28 cellular contexts compared by ENCODE assay signal in genomic region chr7:544528-545221, GRCh38. TPM values are rescaled to one million over a fixed set of nuclear protein-coding genes. Genes with fewer than 3 reads are reported as not detected.
DNase-seq lines count a peak whose midpoint lies in the region; ATAC-seq, FAIRE-seq and TF ChIP-seq lines count a peak whose summit lies in the region.
"Had no signal": no experiment of that assay in that cellular context is flagged by ENCODE, and none has a peak within 500 bp of the region (broad histone marks: within the 10 kb centered on the region; RNA-seq: fewer than 3 reads in every experiment).

No MANE protein-coding gene starts in this region.

- no peak overlapping the region for H4K91ac ChIP-seq in neuronal stem cell (ENCODE audit: low read depth, low read length, poor library complexity)

- peak overlapping the region; percentile 15 for H3K18ac ChIP-seq in neuronal stem cell (ENCODE audit: low read length)

- H2BK5ac ChIP-seq in neuronal stem cell (ENCODE audit: low read length), result no peak overlapping the region

- H3K4me2 ChIP-seq in A549 (no peak overlapping the region), neuronal stem cell (ENCODE audit: insufficient read depth, low read length, poor library complexity, severe bottlenecking) (no peak overlapping the region)

- H2BK15ac ChIP-seq in neuronal stem cell (ENCODE audit: low read length), result peak overlapping the region; percentile 35

- no peak for DNase-seq in A549 (ENCODE audit: low read depth in 1 of 2, low spot score in 1 of 2)
- DNase-seq in chondrocyte (ENCODE audit: low spot score), result peak; percentile 68
- no peak for DNase-seq in neuronal stem cell (ENCODE audit: low spot score)
- DNase-seq in NOMO-1 (lab: John Stamatoyannopoulos, UW; ENCODE audit: unreplicated experiment in 2 of 2), result no peak
- no peak for DNase-seq in NCI-H1417 treated with DMSO at 0.1 percent for 48 hours (lab: John Stamatoyannopoulos, UW)
- DNase-seq: Caco-2; CD8-positive, alpha-beta T cell; DMS 273 treated with DMSO at 0.1 percent for 48 hours; DMS79; EL; GDM1; KG1; MG63; NCI-H1105 treated with DMSO at 0.1 percent for 48 hours; NCI-H2029 treated with DMSO at 0.1 percent for 48 hours; NCI-H446 treated with DMSO at 0.1 percent for 48 hours; NCI-H526; NCI-H82; NK-92 treated with Interleukin-12 subunit alpha and Interleukin-12 subunit beta, amount 100 ng/mL, for 24 hours; RPMI8226; SIG-M5 had no signal

- H3K36me3 ChIP-seq in HEK293 (ENCODE audit: control insufficient read depth in 2 of 2, insufficient read depth in 1 of 2, low read length in 2 of 2) (no peaks in the 10 kb centered on the region), neuronal stem cell (replicated peaks in 1 of 2; ENCODE audit: control insufficient read depth in 2 of 2, insufficient read depth in 2 of 2, low read length in 2 of 2) (no peaks in the 10 kb centered on the region)
- H3K36me3 ChIP-seq: MG63 had no signal

- no peak overlapping the region for H4K8ac ChIP-seq in neuronal stem cell (ENCODE audit: low read depth, low read length)

- no peaks in the 10 kb centered on the region for H3K36me3 Mint-ChIP-seq in chondrocyte (ENCODE audit: low read depth)

- no peaks in the 10 kb centered on the region for H3K27me3 Mint-ChIP-seq in chondrocyte (ENCODE audit: low read depth)
- H3K27me3 Mint-ChIP-seq: B cell had no signal

- H2AFZ ChIP-seq in neuronal stem cell (ENCODE audit: low read length), result no peak overlapping the region

- no peak overlapping the region for H2BK12ac ChIP-seq in neuronal stem cell (ENCODE audit: low read length)

- H3K79me1 ChIP-seq in neuronal stem cell (ENCODE audit: low read depth, low read length), result no peaks in the 10 kb centered on the region

- no peak overlapping the region for H3K4ac ChIP-seq in neuronal stem cell (ENCODE audit: low read length)

- H2BK120ac ChIP-seq in neuronal stem cell (ENCODE audit: low read depth, low read length), result no peak overlapping the region

- peaks cover 5% of the 10 kb centered on the region for H3K9me3 Mint-ChIP-seq in chondrocyte (ENCODE audit: low read depth)

- H3K23ac ChIP-seq in neuronal stem cell (ENCODE audit: low read depth, low read length, poor library complexity), result no peak overlapping the region

- TF ChIP-seq RAD21 in A549 (conservative IDR thresholded peaks at IDR 0.05 in 1 of 2, IDR thresholded peaks at IDR 0.05 in 1 of 2), result no peak

- H3K9me3 ChIP-seq in A549 (no peaks in the 10 kb centered on the region; the same call in 2 of the 3 replicates), HEK293 (ENCODE audit: control insufficient read depth, insufficient read depth, low read depth, low read length) (no peaks in the 10 kb centered on the region), neuronal stem cell (replicated peaks in 1 of 2; ENCODE audit: control insufficient read depth in 2 of 2, insufficient read depth in 1 of 2, low read depth in 1 of 2, low read length in 2 of 2) (peaks cover 0 to 2% of the 10 kb centered on the region in 2 donors)
- H3K9me3 ChIP-seq: Caco-2, MG63 had no signal

- H3K4me3 ChIP-seq in A549, result no peak overlapping the region
- H3K4me3 ChIP-seq in HEK293 (ENCODE audit: low read depth, low read length), result no peak overlapping the region
- H3K4me3 ChIP-seq in neuronal stem cell (ENCODE audit: low read length in 2 of 2), result no peak overlapping the region
- H3K4me3 ChIP-seq: GM12878, MG63, SK-N-MC had no signal

- WGBS in A549 (ENCODE audit: missing lambda C conversion rate), result 86% methylated on average over 14 of the region's 14 CpGs
- WGBS in neuronal stem cell (ENCODE audit: extremely low coverage in 2 of 2, insufficient read length in 2 of 2, insufficient replicate concordance in 1 of 2), 2 donors, result no CpG with 5 or more reads among the region's 14 CpGs

- H3K27ac Mint-ChIP-seq in chondrocyte (ENCODE audit: unreplicated experiment), result no peak overlapping the region
- H3K27ac Mint-ChIP-seq: B cell; CD8-positive, alpha-beta T cell had no signal

- H3K9ac ChIP-seq in neuronal stem cell (ENCODE audit: low read depth, low read length, poor library complexity), result no peak overlapping the region

- CTCF ChIA-PET in A549 (lab: Yijun Ruan, JAX) (interaction anchor here (1.3 to 2.1 kb wide), 3 partner anchors 12 to 213 kb away, joined by 4 to 5 read pairs (median 4); no protein-coding TSS in a partner anchor), HEK293 (lab: Yijun Ruan, JAX) (no interaction called here)

- no peak for TF ChIP-seq POLR2A in A549 (IDR thresholded peaks at IDR 0.05; ENCODE audit: low read length)

- POLR2A ChIA-PET in A549 (lab: Yijun Ruan, JAX), result no interaction called here
- POLR2A ChIA-PET in HEK293 (lab: Yijun Ruan, JAX), result no interaction called here

- H3K27ac ChIP-seq in A549 (peak overlapping the region in 1 of 2 experiments; percentile 96; a peak in 4 of 6 replicates), HEK293 (ENCODE audit: extremely low read depth, low read depth, low read length) (no peak overlapping the region), neuronal stem cell (replicated peaks; ENCODE audit: low read length) (no peak overlapping the region)
- H3K27ac ChIP-seq: C4-2B, SK-N-MC had no signal

- H3K4me1 Mint-ChIP-seq in chondrocyte (ENCODE audit: low read depth), result peaks cover 30% of the 10 kb centered on the region

- no peak for FAIRE-seq in A549 (lab: Jason Lieb, UNC)
- FAIRE-seq: GM12878 had no signal

- no peak for TF ChIP-seq CTCF in A549 (IDR thresholded peaks at IDR 0.05)
- no peak for TF ChIP-seq CTCF in HEK293 (tag by site-specific recombination; IDR thresholded peaks at IDR 0.05)
- no peak for TF ChIP-seq CTCF in chondrocyte (IDR thresholded peaks at IDR 0.05)

- H3K4me3 Mint-ChIP-seq in chondrocyte (ENCODE audit: unreplicated experiment), result no peak overlapping the region
- H3K4me3 Mint-ChIP-seq: B cell; CD8-positive, alpha-beta T cell had no signal

- H3K27me3 ChIP-seq in neuronal stem cell (ENCODE audit: control insufficient read depth in 3 of 3, insufficient read depth in 3 of 3, low read depth in 1 of 3, low read length in 3 of 3), result no peaks in the 10 kb centered on the region
- H3K27me3 ChIP-seq: MG63 had no signal

- ATAC-seq in A549 (no peak), GM18517 (IDR thresholded peaks at IDR 0.05; ENCODE audit: unreplicated experiment) (no peak)
- ATAC-seq: CD8-positive, alpha-beta T cell; GM12878; HCT116 had no signal

- H3K4me1 ChIP-seq in A549 (peaks cover 33% of the 10 kb centered on the region), HEK293 (ENCODE audit: control insufficient read depth, insufficient read depth, low read length) (no peaks in the 10 kb centered on the region), neuronal stem cell (ENCODE audit: control insufficient read depth in 2 of 2, insufficient read depth in 1 of 2, low read depth in 1 of 2, low read length in 2 of 2) (peaks cover 5 to 9% of the 10 kb centered on the region in 2 donors)

- no peak for TF ChIP-seq EP300 in A549 (IDR thresholded peaks at IDR 0.05)

- H3K14ac ChIP-seq in neuronal stem cell (ENCODE audit: low read length), result no peak overlapping the region

- peak overlapping the region; percentile 15 for H2AK5ac ChIP-seq in neuronal stem cell (ENCODE audit: low read depth, low read length)

TF ChIP-seq in A549, 52 proteins besides CTCF, POLR2A, EP300 and RAD21:
- TF ChIP-seq ZFP36 (IDR thresholded peaks at IDR 0.05; ENCODE audit: borderline replicate concordance, partially characterized antibody) (peak; percentile 66), POLR2AphosphoS2 (conservative IDR thresholded peaks at IDR 0.05; ENCODE audit: low read length) (no peak)
TF ChIP-seq in A549: peak in this region for 1.

TF ChIP-seq in HEK293, 187 proteins besides CTCF, POLR2A, EP300 and RAD21:
- TF ChIP-seq ZNF692 (tag by site-specific recombination; IDR thresholded peaks at IDR 0.05) (no peak), GLIS1 (tag by site-specific recombination; IDR thresholded peaks at IDR 0.05) (peak; percentile 51; the same call in 1 of the 2 replicates)
TF ChIP-seq in HEK293: peak in this region for 1.

RNA-seq across cellular contexts. Expression of gene PDGFA, which starts 25.0 kb away (rescaled TPM):
- polyA plus RNA-seq in A549 (2011; rRNA removed) (11.3 and 12.8 TPM in 2 replicates), A549 (2017; fragmentation: RNase III; extraction: RNeasy Plus Mini Kit Qiagen cat#74134 plus additional on column Dnase treatment) (14.2 to 16.3 TPM (median 14.9 TPM) in 3 replicates)
- polyA plus RNA-seq in A549 (2012; cell fraction: cytosol; rRNA removed), result 7.4 and 8.4 TPM in 2 replicates
- polyA plus RNA-seq in A549 (2012; cell fraction: nucleus; rRNA removed), result 8.7 and 12.6 TPM in 2 replicates
- 34.7 and 41.5 TPM in 2 replicates for polyA minus RNA-seq in A549 (2011; rRNA and poly(A)+ RNA removed)
- 38.1 to 72.5 TPM (median 70.6 TPM) in 3 replicates for total RNA-seq in chondrocyte
- 6.2 TPM for polyA plus RNA-seq in neuronal stem cell (2013, experiment 1 of 2)
- 5.7 TPM for polyA plus RNA-seq in neuronal stem cell (2013, experiment 2 of 2)
